Comparison of ENCODE assay signal across 1 cellular context in the genomic region with DNA sequence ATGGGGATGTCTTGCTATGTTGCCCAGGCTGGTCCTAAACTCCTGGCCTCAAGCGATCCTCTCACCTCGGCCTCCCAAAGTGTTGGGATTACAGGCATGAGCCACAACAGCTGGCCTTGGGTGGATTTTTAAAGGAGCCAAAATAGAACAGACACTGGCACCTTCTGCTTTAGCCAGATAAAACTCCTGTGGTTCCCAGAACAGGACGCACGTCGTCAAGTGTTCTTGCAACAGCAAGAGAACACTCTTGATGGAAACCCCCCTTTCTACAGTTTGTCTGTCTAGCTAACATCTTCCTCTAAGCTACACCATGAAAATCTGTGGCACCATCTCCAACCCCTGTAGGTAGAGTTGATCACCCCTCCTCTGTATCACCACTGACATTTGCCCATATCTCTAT.
TF ChIP-seq lines count a peak whose summit lies in the region.

No MANE protein-coding gene starts in this region.

TF ChIP-seq in GM23338, 12 proteins besides CTCF, POLR2A, EP300 and RAD21 (continued from another document):
- TF ChIP-seq, protein P1, sequence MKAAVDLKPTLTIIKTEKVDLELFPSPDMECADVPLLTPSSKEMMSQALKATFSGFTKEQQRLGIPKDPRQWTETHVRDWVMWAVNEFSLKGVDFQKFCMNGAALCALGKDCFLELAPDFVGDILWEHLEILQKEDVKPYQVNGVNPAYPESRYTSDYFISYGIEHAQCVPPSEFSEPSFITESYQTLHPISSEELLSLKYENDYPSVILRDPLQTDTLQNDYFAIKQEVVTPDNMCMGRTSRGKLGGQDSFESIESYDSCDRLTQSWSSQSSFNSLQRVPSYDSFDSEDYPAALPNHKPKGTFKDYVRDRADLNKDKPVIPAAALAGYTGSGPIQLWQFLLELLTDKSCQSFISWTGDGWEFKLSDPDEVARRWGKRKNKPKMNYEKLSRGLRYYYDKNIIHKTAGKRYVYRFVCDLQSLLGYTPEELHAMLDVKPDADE (IDR thresholded peaks at IDR 0.05): no peak
- TF ChIP-seq ZNF331 (CRISPR knock-in tag; IDR thresholded peaks at IDR 0.05; ENCODE audit: low read depth) (no peak), EZH2phosphoT487 (IDR thresholded peaks at IDR 0.05; ENCODE audit: unreplicated experiment) (no peak), ZNF114 (CRISPR knock-in tag; IDR thresholded peaks at IDR 0.05) (no peak), STAT1 (IDR thresholded peaks at IDR 0.05; ENCODE audit: unreplicated experiment) (no peak)
- TF ChIP-seq, protein P2, sequence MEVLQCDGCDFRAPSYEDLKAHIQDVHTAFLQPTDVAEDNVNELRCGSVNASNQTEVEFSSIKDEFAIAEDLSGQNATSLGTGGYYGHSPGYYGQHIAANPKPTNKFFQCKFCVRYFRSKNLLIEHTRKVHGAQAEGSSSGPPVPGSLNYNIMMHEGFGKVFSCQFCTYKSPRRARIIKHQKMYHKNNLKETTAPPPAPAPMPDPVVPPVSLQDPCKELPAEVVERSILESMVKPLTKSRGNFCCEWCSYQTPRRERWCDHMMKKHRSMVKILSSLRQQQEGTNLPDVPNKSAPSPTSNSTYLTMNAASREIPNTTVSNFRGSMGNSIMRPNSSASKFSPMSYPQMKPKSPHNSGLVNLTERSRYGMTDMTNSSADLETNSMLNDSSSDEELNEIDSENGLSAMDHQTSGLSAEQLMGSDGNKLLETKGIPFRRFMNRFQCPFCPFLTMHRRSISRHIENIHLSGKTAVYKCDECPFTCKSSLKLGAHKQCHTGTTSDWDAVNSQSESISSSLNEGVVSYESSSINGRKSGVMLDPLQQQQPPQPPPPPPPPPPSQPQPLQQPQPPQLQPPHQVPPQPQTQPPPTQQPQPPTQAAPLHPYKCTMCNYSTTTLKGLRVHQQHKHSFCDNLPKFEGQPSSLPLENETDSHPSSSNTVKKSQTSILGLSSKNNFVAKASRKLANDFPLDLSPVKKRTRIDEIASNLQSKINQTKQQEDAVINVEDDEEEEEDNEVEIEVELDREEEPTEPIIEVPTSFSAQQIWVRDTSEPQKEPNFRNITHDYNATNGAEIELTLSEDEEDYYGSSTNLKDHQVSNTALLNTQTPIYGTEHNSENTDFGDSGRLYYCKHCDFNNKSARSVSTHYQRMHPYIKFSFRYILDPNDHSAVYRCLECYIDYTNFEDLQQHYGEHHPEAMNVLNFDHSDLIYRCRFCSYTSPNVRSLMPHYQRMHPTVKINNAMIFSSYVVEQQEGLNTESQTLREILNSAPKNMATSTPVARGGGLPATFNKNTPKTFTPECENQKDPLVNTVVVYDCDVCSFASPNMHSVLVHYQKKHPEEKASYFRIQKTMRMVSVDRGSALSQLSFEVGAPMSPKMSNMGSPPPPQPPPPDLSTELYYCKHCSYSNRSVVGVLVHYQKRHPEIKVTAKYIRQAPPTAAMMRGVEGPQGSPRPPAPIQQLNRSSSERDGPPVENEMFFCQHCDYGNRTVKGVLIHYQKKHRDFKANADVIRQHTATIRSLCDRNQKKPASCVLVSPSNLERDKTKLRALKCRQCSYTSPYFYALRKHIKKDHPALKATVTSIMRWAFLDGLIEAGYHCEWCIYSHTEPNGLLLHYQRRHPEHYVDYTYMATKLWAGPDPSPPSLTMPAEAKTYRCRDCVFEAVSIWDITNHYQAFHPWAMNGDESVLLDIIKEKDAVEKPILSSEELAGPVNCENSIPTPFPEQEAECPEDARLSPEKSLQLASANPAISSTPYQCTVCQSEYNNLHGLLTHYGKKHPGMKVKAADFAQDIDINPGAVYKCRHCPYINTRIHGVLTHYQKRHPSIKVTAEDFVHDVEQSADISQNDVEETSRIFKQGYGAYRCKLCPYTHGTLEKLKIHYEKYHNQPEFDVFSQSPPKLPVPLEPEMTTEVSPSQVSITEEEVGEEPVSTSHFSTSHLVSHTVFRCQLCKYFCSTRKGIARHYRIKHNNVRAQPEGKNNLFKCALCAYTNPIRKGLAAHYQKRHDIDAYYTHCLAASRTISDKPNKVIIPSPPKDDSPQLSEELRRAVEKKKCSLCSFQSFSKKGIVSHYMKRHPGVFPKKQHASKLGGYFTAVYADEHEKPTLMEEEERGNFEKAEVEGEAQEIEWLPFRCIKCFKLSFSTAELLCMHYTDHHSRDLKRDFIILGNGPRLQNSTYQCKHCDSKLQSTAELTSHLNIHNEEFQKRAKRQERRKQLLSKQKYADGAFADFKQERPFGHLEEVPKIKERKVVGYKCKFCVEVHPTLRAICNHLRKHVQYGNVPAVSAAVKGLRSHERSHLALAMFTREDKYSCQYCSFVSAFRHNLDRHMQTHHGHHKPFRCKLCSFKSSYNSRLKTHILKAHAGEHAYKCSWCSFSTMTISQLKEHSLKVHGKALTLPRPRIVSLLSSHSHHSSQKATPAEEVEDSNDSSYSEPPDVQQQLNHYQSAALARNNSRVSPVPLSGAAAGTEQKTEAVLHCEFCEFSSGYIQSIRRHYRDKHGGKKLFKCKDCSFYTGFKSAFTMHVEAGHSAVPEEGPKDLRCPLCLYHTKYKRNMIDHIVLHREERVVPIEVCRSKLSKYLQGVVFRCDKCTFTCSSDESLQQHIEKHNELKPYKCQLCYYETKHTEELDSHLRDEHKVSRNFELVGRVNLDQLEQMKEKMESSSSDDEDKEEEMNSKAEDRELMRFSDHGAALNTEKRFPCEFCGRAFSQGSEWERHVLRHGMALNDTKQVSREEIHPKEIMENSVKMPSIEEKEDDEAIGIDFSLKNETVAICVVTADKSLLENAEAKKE (CRISPR knock-in tag; IDR thresholded peaks at IDR 0.05): no peak
- TF ChIP-seq, protein P3, sequence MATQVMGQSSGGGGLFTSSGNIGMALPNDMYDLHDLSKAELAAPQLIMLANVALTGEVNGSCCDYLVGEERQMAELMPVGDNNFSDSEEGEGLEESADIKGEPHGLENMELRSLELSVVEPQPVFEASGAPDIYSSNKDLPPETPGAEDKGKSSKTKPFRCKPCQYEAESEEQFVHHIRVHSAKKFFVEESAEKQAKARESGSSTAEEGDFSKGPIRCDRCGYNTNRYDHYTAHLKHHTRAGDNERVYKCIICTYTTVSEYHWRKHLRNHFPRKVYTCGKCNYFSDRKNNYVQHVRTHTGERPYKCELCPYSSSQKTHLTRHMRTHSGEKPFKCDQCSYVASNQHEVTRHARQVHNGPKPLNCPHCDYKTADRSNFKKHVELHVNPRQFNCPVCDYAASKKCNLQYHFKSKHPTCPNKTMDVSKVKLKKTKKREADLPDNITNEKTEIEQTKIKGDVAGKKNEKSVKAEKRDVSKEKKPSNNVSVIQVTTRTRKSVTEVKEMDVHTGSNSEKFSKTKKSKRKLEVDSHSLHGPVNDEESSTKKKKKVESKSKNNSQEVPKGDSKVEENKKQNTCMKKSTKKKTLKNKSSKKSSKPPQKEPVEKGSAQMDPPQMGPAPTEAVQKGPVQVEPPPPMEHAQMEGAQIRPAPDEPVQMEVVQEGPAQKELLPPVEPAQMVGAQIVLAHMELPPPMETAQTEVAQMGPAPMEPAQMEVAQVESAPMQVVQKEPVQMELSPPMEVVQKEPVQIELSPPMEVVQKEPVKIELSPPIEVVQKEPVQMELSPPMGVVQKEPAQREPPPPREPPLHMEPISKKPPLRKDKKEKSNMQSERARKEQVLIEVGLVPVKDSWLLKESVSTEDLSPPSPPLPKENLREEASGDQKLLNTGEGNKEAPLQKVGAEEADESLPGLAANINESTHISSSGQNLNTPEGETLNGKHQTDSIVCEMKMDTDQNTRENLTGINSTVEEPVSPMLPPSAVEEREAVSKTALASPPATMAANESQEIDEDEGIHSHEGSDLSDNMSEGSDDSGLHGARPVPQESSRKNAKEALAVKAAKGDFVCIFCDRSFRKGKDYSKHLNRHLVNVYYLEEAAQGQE (IDR thresholded peaks at IDR 0.05; ENCODE audit: unreplicated experiment): no peak
TF ChIP-seq in GM23338: peak in this region for 0.
